In genomic region chr4:184080674-184081073, GRCh38 we compare ENCODE assay signal across 21 cellular contexts.
"Had no signal": no experiment of that assay in that cellular context is flagged by ENCODE, and none has a peak within 500 bp of the region (broad histone marks: within the 10 kb centered on the region; RNA-seq: fewer than 3 reads in every experiment).

No MANE protein-coding gene starts in this region.

- H3K4me2 ChIP-seq: hepatocyte had no signal

- H3K27me3 ChIP-seq: esophagus muscularis mucosa, foreskin keratinocyte, gastroesophageal sphincter, heart left ventricle, hepatocyte had no signal

- H3K27ac ChIP-seq: coronary artery, dorsolateral prefrontal cortex, esophagus muscularis mucosa, foreskin keratinocyte, gastroesophageal sphincter, heart left ventricle, hepatocyte, left ventricle myocardium inferior, lower lobe of right lung had no signal

- H3K4me3 Mint-ChIP-seq: mesothelial cell of epicardium, naive B cell had no signal

- H3K4me1 ChIP-seq: esophagus muscularis mucosa, foreskin keratinocyte, gastroesophageal sphincter, heart left ventricle, left ventricle myocardium inferior, lower lobe of right lung had no signal

- H3K36me3 Mint-ChIP-seq: mesothelial cell of epicardium had no signal

- H3K27ac Mint-ChIP-seq: mesothelial cell of epicardium, naive B cell had no signal

- H3K4me1 Mint-ChIP-seq: mesothelial cell of epicardium, naive B cell had no signal

- ATAC-seq: foreskin keratinocyte, gastroesophageal sphincter, heart left ventricle, left colon, left lobe of liver, lower lobe of right lung, mucosa of descending colon had no signal

- DNase-seq: dermis blood vessel endothelial cell; dorsolateral prefrontal cortex; effector CD4-positive, alpha-beta T cell; effector memory CD4-positive, alpha-beta T cell; foreskin keratinocyte; heart left ventricle; hypothalamus; kidney; kidney glomerular epithelial cell; left colon; left ventricle myocardium inferior; lower lobe of right lung; mesenchymal stem cell; mucosa of descending colon; naive B cell had no signal

- H2AFZ ChIP-seq: hepatocyte had no signal

- H3K36me3 ChIP-seq: esophagus muscularis mucosa, gastroesophageal sphincter, heart left ventricle, left ventricle myocardium inferior, lower lobe of right lung had no signal

- H3K9me3 ChIP-seq: esophagus muscularis mucosa, gastroesophageal sphincter, lower lobe of right lung, mucosa of descending colon had no signal

- H3K4me3 ChIP-seq: coronary artery, dorsolateral prefrontal cortex, esophagus muscularis mucosa, gastroesophageal sphincter, heart left ventricle, hepatocyte, left ventricle myocardium inferior, lower lobe of right lung, mucosa of descending colon had no signal
